19 cellular contexts compared by ENCODE assay signal in genomic region chr15:68602484-68603240, GRCh38. TPM values are rescaled to one million over a fixed set of nuclear protein-coding genes. Genes with fewer than 3 reads are reported as not detected.
"Had no signal": no experiment of that assay in that cellular context is flagged by ENCODE, and none has a peak within 500 bp of the region (broad histone marks: within the 10 kb centered on the region; RNA-seq: fewer than 3 reads in every experiment).

No MANE protein-coding gene starts in this region.

- H3K9ac ChIP-seq: parathyroid adenoma had no signal

- H3K4me3 ChIP-seq: adrenal gland, heart left ventricle, lung, thyroid gland, uterus had no signal

- DNase-seq: activated CD4-positive, alpha-beta T cell treated with anti-CD3 and anti-CD28 coated beads for 48 hours; activated CD8-positive, alpha-beta T cell treated with anti-CD3 and anti-CD28 coated beads for 36 hours; activated effector memory CD4-positive, alpha-beta T cell treated with Interleukin-2 at 50 U/mL for 16 hours; activated T-cell treated with anti-CD3 and anti-CD28 coated beads, Interleukin-2, amount 50 U/mL, for 4 hours; central memory CD4-positive, alpha-beta T cell; cortex of kidney; effector CD8-positive, alpha-beta T cell; left colon; naive B cell; stimulated activated CD4-positive, alpha-beta T cell treated with anti-CD3 and anti-CD28 coated beads, Interleukin-12 subunit alpha, Interleukin-12 subunit beta, amount 100 ng/mL, for 4 hours; stimulated activated CD4-positive, alpha-beta T cell treated with anti-CD3 and anti-CD28 coated beads, Interleukin-2, amount 100 ng/mL, for 24 hours; T-helper 17 cell; thyroid gland had no signal

- H3K36me3 ChIP-seq: adrenal gland, heart left ventricle, neutrophil, thyroid gland, uterus had no signal

- H3K27me3 ChIP-seq: adrenal gland, heart left ventricle, thyroid gland, uterus had no signal

- H3K27ac ChIP-seq: neutrophil, parathyroid adenoma, thyroid gland had no signal

- H3K4me1 ChIP-seq: parathyroid adenoma had no signal

- H3K9me3 ChIP-seq: adrenal gland, neutrophil, thyroid gland, uterus had no signal

RNA-seq across cellular contexts. Expression of gene CORO2B, which starts 23.9 kb away (rescaled TPM):
- total RNA-seq: activated CD8-positive, alpha-beta T cell treated with anti-CD3 and anti-CD28 coated beads for 36 hours; T-helper 17 cell had no signal
